ENCODE assay signal across 22 cellular contexts in genomic region chr11:134565343-134565891, GRCh38.
"Had no signal": no experiment of that assay in that cellular context is flagged by ENCODE, and none has a peak within 500 bp of the region (broad histone marks: within the 10 kb centered on the region; RNA-seq: fewer than 3 reads in every experiment).

No MANE protein-coding gene starts in this region.

- H3K27me3 ChIP-seq: cardiac muscle cell, neural progenitor cell, upper lobe of left lung had no signal

- H3K27me3 Mint-ChIP-seq: naive B cell had no signal

- H3K9me3 ChIP-seq: esophagus squamous epithelium, gastroesophageal sphincter, lower lobe of right lung, thoracic aorta, upper lobe of left lung had no signal

- ATAC-seq: activated naive CD8-positive, alpha-beta T cell treated with anti-CD3 and anti-CD28 coated beads, Interleukin-2, amount 50 U/mL, for 24 hours; gastroesophageal sphincter; left cardiac atrium; lower lobe of right lung; sciatic nerve; stimulated activated naive B cell treated with anti-CD40 and anti-IgM and Interleukin-4, amounts not matched to agents 10 μg/mL and 1 μg/mL and 100 μg/mL, for 72 hours had no signal

- H3K4me2 ChIP-seq: neural progenitor cell had no signal

- H3K9ac ChIP-seq: neural progenitor cell had no signal

- H2AFZ ChIP-seq: neural progenitor cell had no signal

- DNase-seq: activated CD4-positive, alpha-beta memory T cell treated with anti-CD3 and anti-CD28 coated beads, Interleukin-2, amount 10 ng/mL, durations not matched to agents 7 days and 5 days; activated CD4-positive, alpha-beta T cell treated with anti-CD3 and anti-CD28 coated beads for 48 hours; activated gamma-delta T cell; activated naive CD4-positive, alpha-beta T cell treated with anti-CD3 and anti-CD28 coated beads, Interleukin-2, amount 50 U/mL, for 16 hours; activated naive CD8-positive, alpha-beta T cell treated with anti-CD3 and anti-CD28 coated beads, Interleukin-2, amount 50 U/mL, for 24 hours; effector CD4-positive, alpha-beta T cell; esophagus squamous epithelium; left cardiac atrium; lower lobe of right lung; naive B cell; small intestine; stimulated activated CD4-positive, alpha-beta T cell treated with anti-CD3 and anti-CD28 coated beads, Interleukin-2, amount 100 ng/mL, for 24 hours; stimulated activated CD8-positive, alpha-beta memory T cell treated with anti-CD3 and anti-CD28 coated beads, Interleukin-4, amount 100 ng/mL, for 48 hours; stimulated activated naive B cell treated with anti-CD40 and anti-IgM and Interleukin-4, amounts not matched to agents 10 μg/mL and 1 μg/mL and 100 μg/mL, for 72 hours had no signal

- H3K27ac ChIP-seq: cardiac muscle cell, esophagus squamous epithelium, gastroesophageal sphincter, lower lobe of right lung, neural progenitor cell, thoracic aorta, upper lobe of left lung had no signal

- H3K4me1 ChIP-seq: esophagus squamous epithelium, gastroesophageal sphincter, lower lobe of right lung, neural progenitor cell, upper lobe of left lung had no signal

- H3K9me3 Mint-ChIP-seq: activated CD4-positive, alpha-beta memory T cell treated with anti-CD3 and anti-CD28 coated beads, Interleukin-2, amount 10 ng/mL, durations not matched to agents 7 days and 5 days; activated naive CD8-positive, alpha-beta T cell treated with anti-CD3 and anti-CD28 coated beads, Interleukin-2, amount 50 U/mL, for 24 hours; activated T-helper 1 cell treated with anti-CD3 and anti-CD28 coated beads, Interleukin-12 subunit alpha, Interleukin-12 subunit beta, Interleukin-2, Interleukin-4 antibody, amounts not matched to agents 30 ng/mL and 10 ng/mL and 1 ng/mL, durations not matched to agents 14 hours and 24 hours and 36 hours; neural progenitor cell; stimulated activated naive B cell treated with anti-CD40 and anti-IgM and Interleukin-4, amounts not matched to agents 10 μg/mL and 1 μg/mL and 100 μg/mL, for 72 hours had no signal

- H3K36me3 Mint-ChIP-seq: naive B cell; neural progenitor cell; stimulated activated naive B cell treated with anti-CD40 and anti-IgM and Interleukin-4, amounts not matched to agents 10 μg/mL and 1 μg/mL and 100 μg/mL, for 72 hours had no signal

- H3K4me3 ChIP-seq: cardiac muscle cell, esophagus squamous epithelium, gastroesophageal sphincter, lower lobe of right lung, neural progenitor cell, thoracic aorta, upper lobe of left lung had no signal

- H3K4me1 Mint-ChIP-seq: activated CD4-positive, alpha-beta memory T cell treated with anti-CD3 and anti-CD28 coated beads, Interleukin-2, amount 10 ng/mL, durations not matched to agents 7 days and 5 days; activated naive CD8-positive, alpha-beta T cell treated with anti-CD3 and anti-CD28 coated beads, Interleukin-2, amount 50 U/mL, for 24 hours; naive B cell; stimulated activated naive B cell treated with anti-CD40 and anti-IgM and Interleukin-4, amounts not matched to agents 10 μg/mL and 1 μg/mL and 100 μg/mL, for 72 hours had no signal

- H3K27ac Mint-ChIP-seq: activated CD4-positive, alpha-beta memory T cell treated with anti-CD3 and anti-CD28 coated beads, Interleukin-2, amount 10 ng/mL, durations not matched to agents 7 days and 5 days; activated naive CD8-positive, alpha-beta T cell treated with anti-CD3 and anti-CD28 coated beads, Interleukin-2, amount 50 U/mL, for 24 hours; activated T-helper 1 cell treated with anti-CD3 and anti-CD28 coated beads, Interleukin-12 subunit alpha, Interleukin-12 subunit beta, Interleukin-2, Interleukin-4 antibody, amounts not matched to agents 30 ng/mL and 10 ng/mL and 1 ng/mL, durations not matched to agents 14 hours and 24 hours and 36 hours; naive B cell; neural progenitor cell; stimulated activated naive B cell treated with anti-CD40 and anti-IgM and Interleukin-4, amounts not matched to agents 10 μg/mL and 1 μg/mL and 100 μg/mL, for 72 hours had no signal

- H3K36me3 ChIP-seq: cardiac muscle cell, esophagus squamous epithelium, gastroesophageal sphincter, lower lobe of right lung, neural progenitor cell, thoracic aorta, upper lobe of left lung had no signal

- FAIRE-seq: islet of Langerhans, small intestine had no signal

- H3K4me3 Mint-ChIP-seq: activated CD4-positive, alpha-beta memory T cell treated with anti-CD3 and anti-CD28 coated beads, Interleukin-2, amount 10 ng/mL, durations not matched to agents 7 days and 5 days; activated naive CD8-positive, alpha-beta T cell treated with anti-CD3 and anti-CD28 coated beads, Interleukin-2, amount 50 U/mL, for 24 hours; activated T-helper 1 cell treated with anti-CD3 and anti-CD28 coated beads, Interleukin-12 subunit alpha, Interleukin-12 subunit beta, Interleukin-2, Interleukin-4 antibody, amounts not matched to agents 30 ng/mL and 10 ng/mL and 1 ng/mL, durations not matched to agents 14 hours and 24 hours and 36 hours; naive B cell; neural progenitor cell; stimulated activated naive B cell treated with anti-CD40 and anti-IgM and Interleukin-4, amounts not matched to agents 10 μg/mL and 1 μg/mL and 100 μg/mL, for 72 hours had no signal
